9 cellular contexts compared by ENCODE assay signal in the genomic region with DNA sequence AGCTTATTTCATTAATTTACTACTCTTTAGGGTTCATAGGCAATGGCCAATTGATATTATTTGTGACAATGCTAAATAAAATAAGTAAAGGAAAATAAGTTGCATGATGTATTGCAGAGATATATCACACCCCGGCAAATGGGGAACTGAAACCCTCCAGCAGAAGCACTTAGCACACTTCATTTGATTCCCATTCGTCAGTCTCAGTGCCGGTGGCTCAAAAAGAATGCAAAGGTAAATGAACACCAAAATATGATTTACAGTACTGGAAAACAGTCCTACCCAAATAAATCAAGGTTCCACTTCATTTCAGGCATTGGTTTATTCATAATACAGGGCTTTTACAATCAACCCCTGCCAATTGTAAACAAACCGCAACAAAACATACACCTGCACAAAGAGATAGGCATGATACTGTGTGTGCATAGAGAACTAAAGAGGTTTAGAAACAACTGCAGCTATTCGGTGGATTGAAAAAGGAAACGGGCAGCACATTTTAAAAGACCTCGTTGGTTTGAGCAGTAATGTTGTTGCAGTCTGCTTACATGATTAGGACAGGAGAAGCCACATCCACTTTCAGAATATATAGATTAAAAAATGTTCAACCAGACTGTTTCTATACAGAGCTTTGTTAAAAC.
A peak's percentile ranks its signal among the peaks of the same experiment; 100 is the strongest.
DNase-seq lines count a peak whose midpoint lies in the region; ATAC-seq and TF ChIP-seq lines count a peak whose summit lies in the region.
"Had no signal": no experiment of that assay in that cellular context is flagged by ENCODE, and none has a peak within 500 bp of the region (broad histone marks: within the 10 kb centered on the region; RNA-seq: fewer than 3 reads in every experiment).

No MANE protein-coding gene starts in this region.

- no peaks in the 10 kb centered on the region for H3K27me3 ChIP-seq in endodermal cell (ENCODE audit: control insufficient read depth, insufficient read depth, low read length, poor library complexity, severe bottlenecking)

- H3K4me1 Mint-ChIP-seq in endodermal cell: peaks cover 13% of the 10 kb centered on the region

- H3K27ac ChIP-seq in endodermal cell (ENCODE audit: low read depth, low read length): no peak overlapping the region

- H3K9me3 ChIP-seq in endodermal cell (ENCODE audit: control insufficient read depth, low read length): no peaks in the 10 kb centered on the region

- peak; percentile 21 for DNase-seq in GM13977 (ENCODE audit: low spot score)
- peak; percentile 81 for DNase-seq in NOMO-1 treated with DMSO at 0.1 percent for 48 hours (lab: John Stamatoyannopoulos, UW; ENCODE audit: unreplicated experiment)
- no peak for DNase-seq in Right ventricle myocardium inferior (ENCODE audit: missing footprints)
- no peak for DNase-seq in cerebellar nuclear complex (lab: John Stamatoyannopoulos, UW)
- DNase-seq in endodermal cell: no peak
- no peak for DNase-seq in stimulated activated CD4-positive, alpha-beta T cell treated with anti-CD3 and anti-CD28 coated beads, Interleukin-4, amount 100 ng/mL, for 4 hours
- DNase-seq: activated CD4-positive, alpha-beta T cell treated with anti-CD3 and anti-CD28 coated beads for 1 hour had no signal

- H3K9me3 Mint-ChIP-seq in endodermal cell: no peaks in the 10 kb centered on the region

- intact Hi-C loops in Right ventricle myocardium inferior (cut with DNase I): no loop called here

- peak; percentile 98 for ATAC-seq in GM21528 (IDR thresholded peaks at IDR 0.05; ENCODE audit: low FRiP score, unreplicated experiment)
- peak; percentile 100 for ATAC-seq in HG03442 (IDR thresholded peaks at IDR 0.05; ENCODE audit: unreplicated experiment)
- no peak for ATAC-seq in Right ventricle myocardium inferior

- H3K36me3 Mint-ChIP-seq in endodermal cell (ENCODE audit: low read depth): no peaks in the 10 kb centered on the region

- no peak overlapping the region for H3K4me3 Mint-ChIP-seq in endodermal cell

- H3K4me3 ChIP-seq in endodermal cell (ENCODE audit: low read length): no peak overlapping the region

- in situ Hi-C loops in GM13977 (cut with MboI; ENCODE audit: low pct_unique_long_range_greater_than_20kb, low sequenced_read_pairs, unreplicated experiment): no loop called here

- no peak overlapping the region for H3K9ac ChIP-seq in endodermal cell (ENCODE audit: extremely low read depth, low read length, poor library complexity, severe bottlenecking)

- H3K27me3 Mint-ChIP-seq in endodermal cell (ENCODE audit: insufficient read depth): no peaks in the 10 kb centered on the region

- TF ChIP-seq CTCF in GM13977 (IDR thresholded peaks at IDR 0.05; ENCODE audit: extremely low read depth, insufficient read depth, missing control alignments) (no peak), endodermal cell (conservative IDR thresholded peaks at IDR 0.05) (no peak)

- no peaks in the 10 kb centered on the region for H3K4me1 ChIP-seq in endodermal cell (ENCODE audit: control insufficient read depth, insufficient read depth, low read length)

- no peak overlapping the region for H3K27ac Mint-ChIP-seq in endodermal cell

- no peaks in the 10 kb centered on the region for H3K36me3 ChIP-seq in endodermal cell (ENCODE audit: control insufficient read depth, insufficient read depth, low read length)

- 96% methylated on average over 5 to 7 of the region's 7 CpGs for WGBS in endodermal cell (ENCODE audit: insufficient coverage in 1 of 2, insufficient read length in 1 of 2), 2 experiments

Comparison
In these comparisons a context has a peak if more than half of its experiments do, and no peak if none do; other contexts are left out.
1. DNase-seq: peak in GM13977 (single experiment) and NOMO-1 treated with DMSO at 0.1 percent for 48 hours (single experiment); none in Right ventricle myocardium inferior (single experiment), cerebellar nuclear complex (0 of 2), endodermal cell (single experiment) and stimulated activated CD4-positive, alpha-beta T cell treated with anti-CD3 and anti-CD28 coated beads, Interleukin-4, amount 100 ng/mL, for 4 hours (0 of 2).